ENCODE assay signal across 30 cellular contexts in genomic region chr9:95721132-95721531, GRCh38.
A peak's percentile ranks its signal among the peaks of the same experiment; 100 is the strongest.
DNase-seq lines count a peak whose midpoint lies in the region; ATAC-seq and TF ChIP-seq lines count a peak whose summit lies in the region.
"Had no signal": no experiment of that assay in that cellular context is flagged by ENCODE, and none has a peak within 500 bp of the region (broad histone marks: within the 10 kb centered on the region; RNA-seq: fewer than 3 reads in every experiment).

No MANE protein-coding gene starts in this region.

- H3K27ac Mint-ChIP-seq in WTC11: no peak overlapping the region
- H3K27ac Mint-ChIP-seq: activated T-cell treated with anti-CD3 and anti-CD28 coated beads, Interleukin-2, amount 50 U/mL, for 24 hours; CD14-positive monocyte; memory B cell had no signal

- no peak overlapping the region for H3K4me3 Mint-ChIP-seq in WTC11
- H3K4me3 Mint-ChIP-seq: activated T-cell treated with anti-CD3 and anti-CD28 coated beads, Interleukin-2, amount 50 U/mL, for 24 hours; CD14-positive monocyte; central memory CD8-positive, alpha-beta T cell; memory B cell; neural crest cell had no signal

- H3K4me3 ChIP-seq in MG63: no peak overlapping the region
- no peak overlapping the region for H3K4me3 ChIP-seq in adipocyte (ENCODE audit: low read length)
- no peak overlapping the region for H3K4me3 ChIP-seq in mucosa of rectum (ENCODE audit: low read length in 2 of 2)
- H3K4me3 ChIP-seq in brain microvascular endothelial cell (ENCODE audit: low read depth, low read length): no peak overlapping the region
- H3K4me3 ChIP-seq in left lung: no peak overlapping the region
- H3K4me3 ChIP-seq: esophagus squamous epithelium, GM12878, ovary, skin epidermis had no signal

- H3K36me3 ChIP-seq in MG63: no peaks in the 10 kb centered on the region
- no peaks in the 10 kb centered on the region for H3K36me3 ChIP-seq in adipocyte (ENCODE audit: control insufficient read depth, insufficient read depth, low read length, severe bottlenecking)
- H3K36me3 ChIP-seq in mucosa of rectum (ENCODE audit: control insufficient read depth in 2 of 2, insufficient read depth in 2 of 2, low read length in 2 of 2): no peaks in the 10 kb centered on the region
- H3K36me3 ChIP-seq in brain microvascular endothelial cell (replicated peaks): no peaks in the 10 kb centered on the region
- no peaks in the 10 kb centered on the region for H3K36me3 ChIP-seq in left lung
- H3K36me3 ChIP-seq: esophagus squamous epithelium, ovary had no signal

- TF ChIP-seq CTCF in brain microvascular endothelial cell (IDR thresholded peaks at IDR 0.05; ENCODE audit: low read depth, low read length, missing control alignments) (no peak), left lung (IDR thresholded peaks at IDR 0.05) (no peak), WTC11 (IDR thresholded peaks at IDR 0.05) (no peak)

- peaks cover 22% of the 10 kb centered on the region for H3K9me3 Mint-ChIP-seq in WTC11

- H3K27ac ChIP-seq in mucosa of rectum (ENCODE audit: low read depth in 2 of 2, low read length in 2 of 2) (peak overlapping the region; percentile 19 to 40), brain microvascular endothelial cell (no peak overlapping the region), left lung (no peak overlapping the region)
- H3K27ac ChIP-seq: esophagus squamous epithelium, ovary, skin epidermis had no signal

- in situ Hi-C loops in brain microvascular endothelial cell (cut with HindIII; ENCODE audit: low pct_ligation_motif_present, low sequenced_read_pairs): no loop called here

- peaks cover 1% of the 10 kb centered on the region; the same call in 1 of the 2 replicates for H3K27me3 Mint-ChIP-seq in WTC11 (ENCODE audit: low read depth)
- H3K27me3 Mint-ChIP-seq: activated T-cell treated with anti-CD3 and anti-CD28 coated beads, Interleukin-2, amount 50 U/mL, for 24 hours; central memory CD8-positive, alpha-beta T cell had no signal

- H3K4me1 ChIP-seq in adipocyte (ENCODE audit: control insufficient read depth, insufficient read depth, low read length) (no peaks in the 10 kb centered on the region), mucosa of rectum (ENCODE audit: control insufficient read depth in 2 of 2, insufficient read depth in 2 of 2, low read length in 2 of 2) (peaks cover 8 to 35% of the 10 kb centered on the region in 2 donors), left lung (no peaks in the 10 kb centered on the region)
- H3K4me1 ChIP-seq: esophagus squamous epithelium had no signal

- H3K36me3 Mint-ChIP-seq in WTC11: 0 out of 2 replicates have a peak, but pooled peaks cover 3% of the 10 kb centered on the region
- H3K36me3 Mint-ChIP-seq: CD14-positive monocyte, memory B cell had no signal

- DNase-seq in Daoy (ENCODE audit: low read depth) (peak; percentile 43), MG63 (peak; percentile 11), adipocyte (ENCODE audit: low read depth) (peak; percentile 56), brain microvascular endothelial cell (no peak), left lung (no peak), WTC11 (ENCODE audit: low spot score) (no peak)
- DNase-seq: activated CD4-positive, CD25-positive, alpha-beta regulatory T cell; activated gamma-delta T cell treated with Interleukin-2 at 50 U/mL for 16 hours; activated T-cell treated with anti-CD3 and anti-CD28 coated beads, Interleukin-2, amount 50 U/mL, for 24 hours; Calu3; esophagus squamous epithelium; hippocampal formation; KBM-7; MM.1S; NCI-H146; NCI-H2171; NCI-H510A treated with DMSO at 0.1 percent for 48 hours; NK-92 treated with Interleukin-12 subunit alpha and Interleukin-12 subunit beta, amount 100 ng/mL, for 24 hours; ovary; retina; stimulated activated naive CD4-positive, alpha-beta T cell treated with Interleukin-2 at 50 U/mL for 16 hours had no signal

- POLR2A ChIA-PET in WTC11 (lab: Charles Lee): no interaction called here

- CTCF ChIA-PET in WTC11 (lab: Charles Lee): no interaction called here

- intact Hi-C loops in left lung (cut with DNase I): loop anchor here in 1 of 2 donors (10.0 kb wide), 1 partner anchor 494 kb away; no protein-coding TSS in a partner anchor

- H3K9me3 ChIP-seq in MG63 (no peaks in the 10 kb centered on the region), adipocyte (ENCODE audit: control insufficient read depth, low read length) (peaks cover 6% of the 10 kb centered on the region), mucosa of rectum (ENCODE audit: control insufficient read depth in 2 of 2, low read length in 2 of 2) (no peaks in the 10 kb centered on the region), left lung (peaks cover 0 to 6% of the 10 kb centered on the region in 2 donors)
- H3K9me3 ChIP-seq: esophagus squamous epithelium, ovary had no signal

- no peak for ATAC-seq in HG02588 (IDR thresholded peaks at IDR 0.05; ENCODE audit: unreplicated experiment)
- ATAC-seq in left lung: no peak
- ATAC-seq in WTC11: no peak
- ATAC-seq: GM12878, left lobe of liver had no signal

- H3K27me3 ChIP-seq in MG63 (no peaks in the 10 kb centered on the region), adipocyte (replicated peaks; ENCODE audit: control insufficient read depth, insufficient read depth, low read length) (peaks cover 25% of the 10 kb centered on the region), mucosa of rectum (ENCODE audit: control insufficient read depth in 2 of 2, insufficient read depth in 2 of 2, low read length in 2 of 2) (no peaks in the 10 kb centered on the region), brain microvascular endothelial cell (replicated peaks) (no peaks in the 10 kb centered on the region), left lung (no peaks in the 10 kb centered on the region)
- H3K27me3 ChIP-seq: esophagus squamous epithelium, ovary had no signal

- no peak overlapping the region for H3K9ac ChIP-seq in adipocyte (ENCODE audit: low read length)
- no peak overlapping the region for H3K9ac ChIP-seq in mucosa of rectum (ENCODE audit: low read depth in 1 of 2, low read length in 2 of 2)

- no peaks in the 10 kb centered on the region for H3K4me1 Mint-ChIP-seq in WTC11

TF ChIP-seq in WTC11, 78 proteins besides CTCF, POLR2A, EP300 and RAD21:
- no peak for TF ChIP-seq NR1H2 (CRISPR knock-in tag; IDR thresholded peaks at IDR 0.05)

Comparison
In these comparisons a context has a peak if more than half of its experiments do, and no peak if none do; other contexts are left out.
1. DNase-seq: peak in Daoy (single experiment), MG63 (single experiment) and adipocyte (single experiment); none in brain microvascular endothelial cell (single experiment), left lung (0 of 2) and WTC11 (single experiment).
2. H3K27ac ChIP-seq: peak in mucosa of rectum (2 of 2); none in brain microvascular endothelial cell (single experiment) and left lung (0 of 2).